ENCODE assay signal across 8 cellular contexts in genomic region chr6:80094017-80094416, GRCh38. TPM values are rescaled to one million over a fixed set of nuclear protein-coding genes. Genes with fewer than 3 reads are reported as not detected.
DNase-seq lines count a peak whose midpoint lies in the region; ATAC-seq and TF ChIP-seq lines count a peak whose summit lies in the region.

No MANE protein-coding gene starts in this region.

- WGBS in smooth muscle cell (ENCODE audit: low lambda C conversion rate), result 4% methylated on average over 2 of the region's 2 CpGs

- no peaks in the 10 kb centered on the region for H3K9me3 ChIP-seq in smooth muscle cell (replicated peaks; ENCODE audit: low read depth)

- H3K4me1 ChIP-seq in smooth muscle cell (ENCODE audit: low read depth), result no peaks in the 10 kb centered on the region

- peaks cover 4% of the 10 kb centered on the region for H3K27me3 ChIP-seq in smooth muscle cell (ENCODE audit: low read depth)

- peak; percentile 37 for DNase-seq in NCI-H82 (lab: John Stamatoyannopoulos, UW)
- no peak for DNase-seq in NCI-H82 treated with DMSO at 0.1 percent for 48 hours (lab: John Stamatoyannopoulos, UW; ENCODE audit: unreplicated experiment)
- DNase-seq in SK-N-DZ (ENCODE audit: low spot score), result peak; percentile 29
- DNase-seq in fibroblast of pulmonary artery (ENCODE audit: low read depth), result peak; percentile 46
- DNase-seq in smooth muscle cell (lab: John Stamatoyannopoulos, UW; ENCODE audit: unreplicated experiment), result no peak
- DNase-seq in DMS153 treated with DMSO at 0.1 percent for 48 hours (lab: John Stamatoyannopoulos, UW; ENCODE audit: unreplicated experiment), result no peak
- DNase-seq in NCI-H1930 (lab: John Stamatoyannopoulos, UW), result no peak

- ATAC-seq in HG02798 (IDR thresholded peaks at IDR 0.05; ENCODE audit: poor library complexity, unreplicated experiment), result peak; percentile 61

- peak; percentile 54 for TF ChIP-seq CTCF in fibroblast of pulmonary artery (IDR thresholded peaks at IDR 0.05; ENCODE audit: low read length, missing control alignments)
- peak; percentile 54 for TF ChIP-seq CTCF in smooth muscle cell (IDR thresholded peaks at IDR 0.05; ENCODE audit: borderline replicate concordance, insufficient read depth, poor library complexity, severe bottlenecking)

- no peaks in the 10 kb centered on the region for H3F3A ChIP-seq in smooth muscle cell (ENCODE audit: low read depth)

- no peak overlapping the region for H3K9ac ChIP-seq in smooth muscle cell (ENCODE audit: low read depth)

- H3K4me2 ChIP-seq in smooth muscle cell, result no peak overlapping the region

- no peak overlapping the region for H2AFZ ChIP-seq in smooth muscle cell (ENCODE audit: low read depth)

- H3K4me3 ChIP-seq in fibroblast of pulmonary artery (replicated peaks; ENCODE audit: low read depth, low read length), result no peak overlapping the region
- H3K4me3 ChIP-seq in smooth muscle cell, result no peak overlapping the region

- H4K20me1 ChIP-seq in smooth muscle cell (ENCODE audit: low read depth), result no peaks in the 10 kb centered on the region

- no peaks in the 10 kb centered on the region for H3K79me2 ChIP-seq in smooth muscle cell (ENCODE audit: low read depth)

- no peaks in the 10 kb centered on the region for H3K36me3 ChIP-seq in smooth muscle cell (ENCODE audit: low read depth)

- no peak overlapping the region for H3K27ac ChIP-seq in smooth muscle cell (ENCODE audit: low read depth)

RNA-seq across cellular contexts. Expression of gene BCKDHB, which starts 12.5 kb away (rescaled TPM):
- 22.2 and 26.3 TPM in 2 replicates for polyA plus RNA-seq in SK-N-DZ (2014; cell fraction: cytosol; rRNA removed)
- polyA plus RNA-seq in SK-N-DZ (2014; cell fraction: nucleus; rRNA removed), result 10.7 and 15.9 TPM in 2 replicates
- 16.1 and 19.7 TPM in 2 replicates for total RNA-seq in smooth muscle cell
- polyA plus RNA-seq in smooth muscle cell, result 10.2 and 11.4 TPM in 2 replicates

Comparison
In these comparisons a context has a peak if more than half of its experiments do, and no peak if none do; other contexts are left out.
1. DNase-seq: peak in NCI-H82 (single experiment), SK-N-DZ (single experiment) and fibroblast of pulmonary artery (single experiment); none in NCI-H82 treated with DMSO at 0.1 percent for 48 hours (single experiment), smooth muscle cell (single experiment), DMS153 treated with DMSO at 0.1 percent for 48 hours (single experiment) and NCI-H1930 (0 of 2).